Comparison of ENCODE assay signal across 2 cellular contexts in the genomic region with DNA sequence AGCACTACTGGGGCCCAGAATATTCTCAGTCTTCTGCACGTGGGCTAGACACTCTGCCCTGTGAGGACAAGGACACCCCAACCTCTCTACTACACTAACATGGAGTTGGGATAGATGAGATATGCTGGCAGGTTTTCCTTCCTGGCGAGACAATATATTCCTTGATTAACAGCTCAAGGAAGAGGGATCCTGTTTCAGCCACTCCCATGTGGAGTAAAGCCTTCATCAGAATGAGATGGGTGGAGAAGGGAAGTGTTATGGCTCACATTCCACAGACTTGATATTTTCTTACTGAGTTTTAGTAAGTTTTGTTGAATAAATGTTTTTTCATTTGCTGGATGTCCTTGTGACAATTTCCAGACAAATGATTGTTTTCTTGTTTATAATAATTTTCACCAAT.
TF ChIP-seq lines count a peak whose summit lies in the region.

No MANE protein-coding gene starts in this region.

TF ChIP-seq in IMR-90, 13 proteins besides CTCF, POLR2A, EP300 and RAD21 (continued from another document):
- TF ChIP-seq CHD1 (IDR thresholded peaks at IDR 0.05; ENCODE audit: low read depth, low read length) (no peak), BHLHE40 (IDR thresholded peaks at IDR 0.05; ENCODE audit: low read depth, low read length) (no peak), MAZ (IDR thresholded peaks at IDR 0.05; ENCODE audit: borderline replicate concordance, low read depth, low read length) (no peak), FOS (IDR thresholded peaks at IDR 0.05; ENCODE audit: low read depth, low read length) (no peak), RCOR1 (IDR thresholded peaks at IDR 0.05; ENCODE audit: insufficient replicate concordance, low read length) (no peak), RFX5 (IDR thresholded peaks at IDR 0.05; ENCODE audit: low read depth, low read length) (no peak), NFE2L2 (IDR thresholded peaks at IDR 0.05; ENCODE audit: low read depth, low read length) (no peak), MAFK (IDR thresholded peaks at IDR 0.05; ENCODE audit: low read depth, low read length) (no peak), SMC3 (IDR thresholded peaks at IDR 0.05; ENCODE audit: low read depth, low read length) (no peak), USF2 (IDR thresholded peaks at IDR 0.05; ENCODE audit: low read depth, low read length) (no peak)
- TF ChIP-seq, protein P1, sequence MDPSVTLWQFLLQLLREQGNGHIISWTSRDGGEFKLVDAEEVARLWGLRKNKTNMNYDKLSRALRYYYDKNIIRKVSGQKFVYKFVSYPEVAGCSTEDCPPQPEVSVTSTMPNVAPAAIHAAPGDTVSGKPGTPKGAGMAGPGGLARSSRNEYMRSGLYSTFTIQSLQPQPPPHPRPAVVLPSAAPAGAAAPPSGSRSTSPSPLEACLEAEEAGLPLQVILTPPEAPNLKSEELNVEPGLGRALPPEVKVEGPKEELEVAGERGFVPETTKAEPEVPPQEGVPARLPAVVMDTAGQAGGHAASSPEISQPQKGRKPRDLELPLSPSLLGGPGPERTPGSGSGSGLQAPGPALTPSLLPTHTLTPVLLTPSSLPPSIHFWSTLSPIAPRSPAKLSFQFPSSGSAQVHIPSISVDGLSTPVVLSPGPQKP (IDR thresholded peaks at IDR 0.05; ENCODE audit: borderline replicate concordance, low read depth, low read length), result no peak

TF ChIP-seq in WTC11, 78 proteins besides CTCF, POLR2A, EP300 and RAD21 (continued from another document):
- TF ChIP-seq ZSCAN18 (CRISPR knock-in tag; IDR thresholded peaks at IDR 0.05) (no peak), ZBTB21 (CRISPR knock-in tag; IDR thresholded peaks at IDR 0.05; ENCODE audit: borderline replicate concordance) (no peak), FOXP1 (CRISPR knock-in tag; IDR thresholded peaks at IDR 0.05; ENCODE audit: borderline replicate concordance) (no peak), ZNF281 (CRISPR knock-in tag; IDR thresholded peaks at IDR 0.05) (no peak)
